Comparison of ENCODE assay signal across 25 cellular contexts in genomic region chr12:7120166-7120565, GRCh38. TPM values are rescaled to one million over a fixed set of nuclear protein-coding genes. Genes with fewer than 3 reads are reported as not detected.
DNase-seq lines count a peak whose midpoint lies in the region; ATAC-seq and TF ChIP-seq lines count a peak whose summit lies in the region.
"Had no signal": no experiment of that assay in that cellular context is flagged by ENCODE, and none has a peak within 500 bp of the region (broad histone marks: within the 10 kb centered on the region; RNA-seq: fewer than 3 reads in every experiment).

No MANE protein-coding gene starts in this region.

- no peak for TF ChIP-seq EP300 in sigmoid colon (IDR thresholded peaks at IDR 0.05)

- H3K4me3 ChIP-seq in mesenchymal stem cell (ENCODE audit: insufficient read depth in 1 of 2, low read depth in 1 of 2, low read length in 2 of 2) (no peak overlapping the region), sigmoid colon (no peak overlapping the region), ascending aorta (no peak overlapping the region)
- H3K4me3 ChIP-seq: BLaER1, GM12878 had no signal

- H3K9me3 ChIP-seq in mesenchymal stem cell (ENCODE audit: control insufficient read depth, low read length), result no peaks in the 10 kb centered on the region
- H3K9me3 ChIP-seq in sigmoid colon, result no peaks in the 10 kb centered on the region
- H3K9me3 ChIP-seq in ascending aorta, result no peaks in the 10 kb centered on the region
- H3K9me3 ChIP-seq: BE2C, BLaER1 had no signal

- H3K4me2 ChIP-seq in mesenchymal stem cell (ENCODE audit: low read length, poor library complexity, severe bottlenecking), result no peak overlapping the region
- H3K4me2 ChIP-seq: BLaER1 had no signal

- no peak for TF ChIP-seq POLR2A in sigmoid colon (IDR thresholded peaks at IDR 0.05)

- H3K14ac ChIP-seq in mesenchymal stem cell (ENCODE audit: low read length in 2 of 2), result no peak overlapping the region

- ATAC-seq in left lobe of liver (no peak), HG03108 (IDR thresholded peaks at IDR 0.05; ENCODE audit: unreplicated experiment) (no peak)
- ATAC-seq: GM12878 had no signal

- H3K27ac ChIP-seq in mesenchymal stem cell (ENCODE audit: low read length, poor library complexity, severe bottlenecking) (no peak overlapping the region), sigmoid colon (no peak overlapping the region), ascending aorta (no peak overlapping the region)
- H3K27ac ChIP-seq: BLaER1 had no signal

- H4K8ac ChIP-seq in mesenchymal stem cell (ENCODE audit: low read length), result no peak overlapping the region

- no peak overlapping the region for H3K18ac ChIP-seq in mesenchymal stem cell (ENCODE audit: low read depth in 1 of 2, low read length in 2 of 2)

- DNase-seq in mesenchymal stem cell (no peak), sigmoid colon (peak; percentile 56), left lobe of liver (ENCODE audit: low spot score) (no peak), ascending aorta (ENCODE audit: low spot score in 2 of 2) (no peak)
- DNase-seq: 8988T; ACHN; BE2C; C1 segment of cervical spinal cord; CD4-positive, alpha-beta memory T cell; CD4-positive, CD25-positive, alpha-beta regulatory T cell; CD8-positive, alpha-beta memory T cell; COR-L47; DMS 273 treated with DMSO at 0.1 percent for 48 hours; DMS153; DMS53; DMS79; DND-41; EL; GDM1 had no signal

- no peak overlapping the region for H3K23ac ChIP-seq in mesenchymal stem cell (ENCODE audit: low read length in 2 of 2)

- H2AFZ ChIP-seq in mesenchymal stem cell (ENCODE audit: low read depth, low read length), result no peak overlapping the region

- peak overlapping the region; percentile 29 for H2BK15ac ChIP-seq in mesenchymal stem cell (ENCODE audit: low read depth, poor library complexity, severe bottlenecking)

- H4K91ac ChIP-seq in mesenchymal stem cell (ENCODE audit: low read length), result no peak overlapping the region

- no peaks in the 10 kb centered on the region for H3K79me1 ChIP-seq in mesenchymal stem cell (replicated peaks; ENCODE audit: low read length, poor library complexity, severe bottlenecking)

- H3K4me1 ChIP-seq in mesenchymal stem cell (ENCODE audit: control insufficient read depth, insufficient read depth, low read depth, low read length) (peaks cover 2% of the 10 kb centered on the region), sigmoid colon (no peaks in the 10 kb centered on the region), ascending aorta (no peaks in the 10 kb centered on the region)
- H3K4me1 ChIP-seq: BLaER1 had no signal

- no peak overlapping the region for H2AK5ac ChIP-seq in mesenchymal stem cell (ENCODE audit: low read length, severe bottlenecking)

- no peak overlapping the region for H2BK12ac ChIP-seq in mesenchymal stem cell (ENCODE audit: low read length in 2 of 2)

- TF ChIP-seq CTCF in sigmoid colon (IDR thresholded peaks at IDR 0.05) (no peak), ascending aorta (IDR thresholded peaks at IDR 0.05) (no peak)

- H3K9ac ChIP-seq in mesenchymal stem cell (ENCODE audit: low read length), result no peak overlapping the region
- H3K9ac ChIP-seq: BLaER1 had no signal

- no peak overlapping the region for H2BK5ac ChIP-seq in mesenchymal stem cell (ENCODE audit: low read depth, low read length, poor library complexity, severe bottlenecking)

- no peaks in the 10 kb centered on the region for H3K27me3 ChIP-seq in mesenchymal stem cell (ENCODE audit: control insufficient read depth in 1 of 2, insufficient read depth in 1 of 2, low read length in 2 of 2)
- H3K27me3 ChIP-seq in sigmoid colon, result no peaks in the 10 kb centered on the region
- no peaks in the 10 kb centered on the region for H3K27me3 ChIP-seq in ascending aorta
- H3K27me3 ChIP-seq: BE2C, BLaER1 had no signal

- H3K36me3 ChIP-seq in mesenchymal stem cell (ENCODE audit: control insufficient read depth in 1 of 2, insufficient read depth in 2 of 2, low read depth in 1 of 2, low read length in 2 of 2) (peaks cover 37 to 48% of the 10 kb centered on the region in 2 experiments), sigmoid colon (peaks cover 0 to 7% (median 0%) of the 10 kb centered on the region in 4 donors), ascending aorta (peaks cover 0 to 11% of the 10 kb centered on the region in 2 donors)
- H3K36me3 ChIP-seq: BE2C, BLaER1 had no signal

- 79% methylated on average over 5 of the region's 5 CpGs for WGBS in mesenchymal stem cell
- WGBS in sigmoid colon, 2 donors, result 89 to 93% methylated on average over 5 of the region's 5 CpGs

- no peak overlapping the region for H2BK120ac ChIP-seq in mesenchymal stem cell (ENCODE audit: low read depth, low read length)

- H3K4ac ChIP-seq in mesenchymal stem cell (ENCODE audit: low read depth in 1 of 2, low read length in 2 of 2), result no peak overlapping the region

- intact Hi-C loops in sigmoid colon (cut with DNase I) (no loop called here), ascending aorta (cut with DNase I) (no loop called here)

RNA-seq across cellular contexts. Expression of gene RBP5, which starts 8.5 kb away (rescaled TPM):
- polyA plus RNA-seq in mesenchymal stem cell (2013, experiment 1 of 2), result not detected
- not detected for polyA plus RNA-seq in mesenchymal stem cell (2013, experiment 2 of 2)
- under 1 TPM in 1 of 4 donors, not detected in 3; 0.71 TPM for total RNA-seq in sigmoid colon
- polyA plus RNA-seq in sigmoid colon, result 10 to 100 TPM in 1 of 3 donors, 1 to 10 TPM in 2; 3.7 to 30.9 (median 4.2) TPM
- 154 TPM for total RNA-seq in left lobe of liver
- 0.96 TPM for total RNA-seq in ascending aorta
- total RNA-seq: A673; CD4-positive, CD25-positive, alpha-beta regulatory T cell; G401 had no signal
- polyA plus RNA-seq: CD14-positive monocyte; CD4-positive, alpha-beta memory T cell; CD4-positive, CD25-positive, alpha-beta regulatory T cell; CD8-positive, alpha-beta memory T cell had no signal

RNA-seq across cellular contexts. Expression of gene CLSTN3, which starts 10.0 kb away (rescaled TPM):
- 16.7 TPM for polyA plus RNA-seq in mesenchymal stem cell (2013, experiment 1 of 2)
- 12.7 TPM for polyA plus RNA-seq in mesenchymal stem cell (2013, experiment 2 of 2)
- total RNA-seq in sigmoid colon, result 10 to 100 TPM; 11.5 to 41.5 (median 19.3) TPM
- polyA plus RNA-seq in sigmoid colon, result 10 to 100 TPM in 1 of 3 donors, 1 to 10 TPM in 2; 3.7 to 25.9 (median 6.0) TPM
- total RNA-seq in left lobe of liver, result 48.4 TPM
- total RNA-seq in ascending aorta, result 132 TPM
- polyA plus RNA-seq: CD14-positive monocyte had no signal

RNA-seq across cellular contexts. Expression of gene C1RL, which starts 11.2 kb away (rescaled TPM):
- 18.5 TPM for polyA plus RNA-seq in mesenchymal stem cell (2013, experiment 1 of 2)
- polyA plus RNA-seq in mesenchymal stem cell (2013, experiment 2 of 2), result 18.8 TPM
- total RNA-seq in sigmoid colon (10 to 100 TPM; 44.2 to 82.6 (median 65.3) TPM), left lobe of liver (243 TPM), ascending aorta (196 TPM)
- polyA plus RNA-seq in sigmoid colon, result 10 to 100 TPM in 2 of 3 donors, 1 to 10 TPM in 1; 9.9 to 45.5 (median 12.0) TPM

RNA-seq across cellular contexts. Expression of gene C1R, which starts 27.9 kb away (rescaled TPM):
- polyA plus RNA-seq in mesenchymal stem cell (2013, experiment 1 of 2), result 79.1 TPM
- polyA plus RNA-seq in mesenchymal stem cell (2013, experiment 2 of 2), result 79.5 TPM
- total RNA-seq in sigmoid colon (100 to 1,000 TPM; 328 to 493 (median 467) TPM), left lobe of liver (1,748 TPM), ascending aorta (1,046 TPM)
- 100 to 1,000 TPM in 1 of 3 donors, 10 to 100 TPM in 2; 23.8 to 257 (median 54.1) TPM for polyA plus RNA-seq in sigmoid colon

RNA-seq across cellular contexts. Expression of gene C1S, which starts 59.6 kb away (rescaled TPM):
- polyA plus RNA-seq in mesenchymal stem cell (2013, experiment 1 of 2), result 92.4 TPM
- polyA plus RNA-seq in mesenchymal stem cell (2013, experiment 2 of 2), result 91.8 TPM
- total RNA-seq in sigmoid colon (100 to 1,000 TPM; 420 to 622 (median 463) TPM), left lobe of liver (1,760 TPM), ascending aorta (273 TPM)
- polyA plus RNA-seq in sigmoid colon, result 100 to 1,000 TPM in 1 of 3 donors, 10 to 100 TPM in 2; 15.5 to 244 (median 52.9) TPM
- polyA plus RNA-seq: CD14-positive monocyte; CD4-positive, alpha-beta memory T cell; CD4-positive, CD25-positive, alpha-beta regulatory T cell; CD8-positive, alpha-beta memory T cell had no signal

Comparison
In these comparisons a context has a peak if more than half of its experiments do, and no peak if none do; other contexts are left out.
1. RNA of gene RBP5, which starts 8.5 kb away (total RNA-seq): 154 TPM in left lobe of liver (single experiment); 0.96 TPM in ascending aorta (single experiment) and 0.71 TPM in sigmoid colon; every median in the first group is over 10 times any median in the second.